ENCODE assay signal across 1 cellular context in the genomic region with DNA sequence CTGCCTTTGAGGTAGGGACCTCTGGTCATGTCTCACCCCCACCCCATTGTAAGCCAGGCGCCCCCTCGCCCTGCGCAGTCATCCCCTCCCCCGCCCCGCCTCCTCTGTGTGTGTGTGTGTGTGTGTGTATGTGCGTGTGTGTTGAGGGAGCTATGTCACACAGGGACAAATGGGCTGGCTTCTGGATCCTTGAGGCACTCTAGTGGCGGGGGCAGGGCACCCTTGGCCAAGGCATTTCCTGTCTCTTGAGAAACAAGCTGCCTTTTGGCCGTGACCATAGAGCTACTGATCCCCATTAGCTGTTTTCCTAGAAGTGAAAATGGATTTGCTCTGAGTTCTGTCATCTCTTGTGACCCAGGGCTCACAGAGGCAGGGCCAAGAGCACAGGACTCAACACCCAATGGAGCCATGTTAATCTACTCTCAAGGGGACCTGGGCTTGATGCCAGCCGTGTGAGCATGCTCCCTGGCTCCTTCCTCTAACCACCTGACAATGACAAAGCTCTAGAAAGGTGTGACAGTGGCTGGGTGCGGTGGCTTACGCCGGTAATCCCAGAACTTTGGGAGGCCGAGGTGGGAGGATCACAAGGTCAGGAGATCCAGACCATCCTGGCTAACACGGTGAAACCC.
TF ChIP-seq lines count a peak whose summit lies in the region.

No MANE protein-coding gene starts in this region.

TF ChIP-seq in IMR-90, 13 proteins besides CTCF, POLR2A, EP300 and RAD21 (continued from another document):
- TF ChIP-seq, protein P1, sequence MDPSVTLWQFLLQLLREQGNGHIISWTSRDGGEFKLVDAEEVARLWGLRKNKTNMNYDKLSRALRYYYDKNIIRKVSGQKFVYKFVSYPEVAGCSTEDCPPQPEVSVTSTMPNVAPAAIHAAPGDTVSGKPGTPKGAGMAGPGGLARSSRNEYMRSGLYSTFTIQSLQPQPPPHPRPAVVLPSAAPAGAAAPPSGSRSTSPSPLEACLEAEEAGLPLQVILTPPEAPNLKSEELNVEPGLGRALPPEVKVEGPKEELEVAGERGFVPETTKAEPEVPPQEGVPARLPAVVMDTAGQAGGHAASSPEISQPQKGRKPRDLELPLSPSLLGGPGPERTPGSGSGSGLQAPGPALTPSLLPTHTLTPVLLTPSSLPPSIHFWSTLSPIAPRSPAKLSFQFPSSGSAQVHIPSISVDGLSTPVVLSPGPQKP (IDR thresholded peaks at IDR 0.05; ENCODE audit: borderline replicate concordance, low read depth, low read length) = no peak
- TF ChIP-seq CEBPB (IDR thresholded peaks at IDR 0.05; ENCODE audit: low read depth, low read length) (no peak), RFX5 (IDR thresholded peaks at IDR 0.05; ENCODE audit: low read depth, low read length) (no peak), BHLHE40 (IDR thresholded peaks at IDR 0.05; ENCODE audit: low read depth, low read length) (no peak)
